In genomic region chr2:234814366-234814765, GRCh38 we compare ENCODE assay signal across 15 cellular contexts.
"Had no signal": no experiment of that assay in that cellular context is flagged by ENCODE, and none has a peak within 500 bp of the region (broad histone marks: within the 10 kb centered on the region; RNA-seq: fewer than 3 reads in every experiment).

No MANE protein-coding gene starts in this region.

- DNase-seq: activated CD4-positive, alpha-beta T cell treated with anti-CD3 and anti-CD28 coated beads, Interleukin-2, amount 50 U/mL, for 1 hour; activated CD8-positive, alpha-beta memory T cell treated with anti-CD3 and anti-CD28 coated beads for 24 hours; activated naive CD8-positive, alpha-beta T cell treated with anti-CD3 and anti-CD28 coated beads, Interleukin-2, amount 10 ng/mL, durations not matched to agents 7 days and 5 days; brain microvascular endothelial cell; dermis blood vessel endothelial cell; effector memory CD8-positive, alpha-beta T cell; foreskin keratinocyte; left colon; sigmoid colon; spleen; stomach; T-helper 9 cell; testis; upper lobe of right lung had no signal

- ATAC-seq: activated CD4-positive, CD25-positive, alpha-beta regulatory T cell treated with anti-CD3 and anti-CD28 coated beads, Interleukin-2, amount 50 U/mL, for 24 hours; effector memory CD8-positive, alpha-beta T cell; foreskin keratinocyte; left colon; upper lobe of right lung had no signal
